Comparison of ENCODE assay signal across 8 cellular contexts in the genomic region with DNA sequence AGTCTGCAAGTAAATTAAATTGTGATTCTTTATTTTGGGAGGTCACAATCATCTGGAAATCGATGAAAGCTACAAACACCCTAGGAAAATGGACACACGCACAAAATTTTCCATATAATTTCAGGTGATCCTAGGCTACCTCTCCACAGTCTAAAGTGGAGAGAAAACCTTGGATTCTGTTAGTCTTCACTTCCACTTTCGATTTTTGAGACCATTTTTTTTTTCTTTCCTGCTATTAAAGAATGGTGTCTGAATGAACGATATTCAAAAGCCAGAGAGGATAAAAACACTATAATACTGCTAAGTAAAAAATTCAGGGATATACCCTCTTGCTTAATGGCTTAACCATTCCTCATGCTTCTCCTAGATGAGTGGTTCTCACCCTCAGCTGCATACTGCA. TPM values are rescaled to one million over a fixed set of nuclear protein-coding genes. Genes with fewer than 3 reads are reported as not detected.
DNase-seq lines count a peak whose midpoint lies in the region; ATAC-seq, FAIRE-seq and TF ChIP-seq lines count a peak whose summit lies in the region.

No MANE protein-coding gene starts in this region.

- H2AFZ ChIP-seq in keratinocyte (ENCODE audit: control insufficient read depth, low read length), result no peak overlapping the region

- no peak for DNase-seq in T-helper 1 cell
- no peak for DNase-seq in activated T-helper 1 cell treated with anti-CD3 and anti-CD28 coated beads, Interleukin-12 subunit alpha, Interleukin-12 subunit beta, Interleukin-2, Interleukin-4 antibody, amounts not matched to agents 30 ng/mL and 10 ng/mL and 1 ng/mL, durations not matched to agents 14 hours and 24 hours and 36 hours (ENCODE audit: low spot score)
- no peak for DNase-seq in keratinocyte (ENCODE audit: low read depth, low spot score)
- no peak for DNase-seq in OCI-M2 (lab: John Stamatoyannopoulos, UW; ENCODE audit: unreplicated experiment)
- DNase-seq in NCI-H1694 treated with DMSO at 0.1 percent for 48 hours (lab: John Stamatoyannopoulos, UW), result no peak

- intact Hi-C loops in activated T-helper 1 cell treated with anti-CD3 and anti-CD28 coated beads, Interleukin-12 subunit alpha, Interleukin-12 subunit beta, Interleukin-2, Interleukin-4 antibody, amounts not matched to agents 30 ng/mL and 10 ng/mL and 1 ng/mL, durations not matched to agents 14 hours and 24 hours and 36 hours (cut with micrococcal nuclease), result loop anchor here (5.0 to 10.0 kb wide), 6 partner anchors 279 to 1961 kb away; partner anchors contain the start of gene MED28

- H3K27ac ChIP-seq in keratinocyte (ENCODE audit: control insufficient read depth, insufficient read depth, low read length) (peak overlapping the region; percentile 97), temporal lobe (ENCODE audit: low read depth, low read length) (peak overlapping the region; percentile 100)

- TF ChIP-seq CTCF in keratinocyte (optimal IDR thresholded peaks at IDR 0.05 in 1 of 3, IDR thresholded peaks at IDR 0.05 in 1 of 3, conservative IDR thresholded peaks at IDR 0.05 in 1 of 3; ENCODE audit: extremely low read depth in 1 of 3, insufficient read depth in 2 of 3, low read length in 3 of 3), result no peak

- peaks cover 45% of the 10 kb centered on the region for H3K4me1 Mint-ChIP-seq in T-helper 1 cell treated with Interleukin-12 subunit alpha and Interleukin-12 subunit beta and Interleukin-4 antibody, amounts not matched to agents 30 μg/mL and 1 μg/mL, for 36 hours (ENCODE audit: low read depth)
- H3K4me1 Mint-ChIP-seq in activated T-helper 1 cell treated with anti-CD3 and anti-CD28 coated beads, Interleukin-12 subunit alpha, Interleukin-12 subunit beta, Interleukin-2, Interleukin-4 antibody, amounts not matched to agents 30 ng/mL and 10 ng/mL and 1 ng/mL, durations not matched to agents 14 hours and 24 hours and 36 hours (ENCODE audit: low read depth), result peaks cover 63% of the 10 kb centered on the region

- dilution Hi-C loops in keratinocyte (cut with MboI; ENCODE audit: extremely low pct_ligation_motif_present, low sequenced_read_pairs), result no loop called here

- H3K9me3 Mint-ChIP-seq in T-helper 1 cell treated with Interleukin-12 subunit alpha and Interleukin-12 subunit beta and Interleukin-4 antibody, amounts not matched to agents 30 μg/mL and 1 μg/mL, for 36 hours, result no peaks in the 10 kb centered on the region
- no peaks in the 10 kb centered on the region for H3K9me3 Mint-ChIP-seq in activated T-helper 1 cell treated with anti-CD3 and anti-CD28 coated beads, Interleukin-12 subunit alpha, Interleukin-12 subunit beta, Interleukin-2, Interleukin-4 antibody, amounts not matched to agents 30 ng/mL and 10 ng/mL and 1 ng/mL, durations not matched to agents 14 hours and 24 hours and 36 hours

- no peak for ATAC-seq in HG03159 (IDR thresholded peaks at IDR 0.05; ENCODE audit: unreplicated experiment)

- H3K36me3 Mint-ChIP-seq in T-helper 1 cell treated with Interleukin-12 subunit alpha and Interleukin-12 subunit beta and Interleukin-4 antibody, amounts not matched to agents 30 μg/mL and 1 μg/mL, for 36 hours (ENCODE audit: low read depth), result peaks cover 4% of the 10 kb centered on the region
- H3K36me3 Mint-ChIP-seq in activated T-helper 1 cell treated with anti-CD3 and anti-CD28 coated beads, Interleukin-12 subunit alpha, Interleukin-12 subunit beta, Interleukin-2, Interleukin-4 antibody, amounts not matched to agents 30 ng/mL and 10 ng/mL and 1 ng/mL, durations not matched to agents 14 hours and 24 hours and 36 hours (ENCODE audit: low read depth), result peaks cover 3% of the 10 kb centered on the region

- peaks cover 35% of the 10 kb centered on the region for H3K4me1 ChIP-seq in keratinocyte (ENCODE audit: control insufficient read depth, extremely low read depth, insufficient read depth, low read length)

- peak overlapping the region; percentile 70 to 84 (median 83) for H3K4me3 ChIP-seq in keratinocyte (ENCODE audit: control insufficient read depth in 2 of 3, extremely low read depth in 1 of 3, insufficient read depth in 2 of 3, low read depth in 1 of 3, low read length in 3 of 3)

- FAIRE-seq in keratinocyte (lab: Jason Lieb, UNC), result no peak

- H3K27ac Mint-ChIP-seq in T-helper 1 cell treated with Interleukin-12 subunit alpha and Interleukin-12 subunit beta and Interleukin-4 antibody, amounts not matched to agents 30 μg/mL and 1 μg/mL, for 36 hours, result peak overlapping the region; percentile 97
- peak overlapping the region; percentile 30 for H3K27ac Mint-ChIP-seq in activated T-helper 1 cell treated with anti-CD3 and anti-CD28 coated beads, Interleukin-12 subunit alpha, Interleukin-12 subunit beta, Interleukin-2, Interleukin-4 antibody, amounts not matched to agents 30 ng/mL and 10 ng/mL and 1 ng/mL, durations not matched to agents 14 hours and 24 hours and 36 hours

- H3K4me2 ChIP-seq in keratinocyte (ENCODE audit: control insufficient read depth, extremely low read depth, insufficient read depth, low read depth, low read length), result peak overlapping the region; percentile 73

- H3K9ac ChIP-seq in keratinocyte (ENCODE audit: control insufficient read depth, extremely low read depth, insufficient read depth, low read length), result peak overlapping the region; percentile 95

- H4K20me1 ChIP-seq in keratinocyte (ENCODE audit: control insufficient read depth, extremely low read depth, insufficient read depth, low read length), result peaks cover 8% of the 10 kb centered on the region

- H3K9me3 ChIP-seq in keratinocyte (ENCODE audit: control insufficient read depth, low read depth, low read length), result no peaks in the 10 kb centered on the region

- peaks cover 65% of the 10 kb centered on the region for H3K79me2 ChIP-seq in keratinocyte (ENCODE audit: control insufficient read depth, insufficient read depth, low read length)

- H3K27me3 Mint-ChIP-seq in T-helper 1 cell treated with Interleukin-12 subunit alpha and Interleukin-12 subunit beta and Interleukin-4 antibody, amounts not matched to agents 30 μg/mL and 1 μg/mL, for 36 hours (ENCODE audit: low read depth), result no peaks in the 10 kb centered on the region
- no peaks in the 10 kb centered on the region for H3K27me3 Mint-ChIP-seq in activated T-helper 1 cell treated with anti-CD3 and anti-CD28 coated beads, Interleukin-12 subunit alpha, Interleukin-12 subunit beta, Interleukin-2, Interleukin-4 antibody, amounts not matched to agents 30 ng/mL and 10 ng/mL and 1 ng/mL, durations not matched to agents 14 hours and 24 hours and 36 hours (ENCODE audit: insufficient read depth)

- peak overlapping the region; percentile 98 for H3K4me3 Mint-ChIP-seq in T-helper 1 cell treated with Interleukin-12 subunit alpha and Interleukin-12 subunit beta and Interleukin-4 antibody, amounts not matched to agents 30 μg/mL and 1 μg/mL, for 36 hours
- H3K4me3 Mint-ChIP-seq in activated T-helper 1 cell treated with anti-CD3 and anti-CD28 coated beads, Interleukin-12 subunit alpha, Interleukin-12 subunit beta, Interleukin-2, Interleukin-4 antibody, amounts not matched to agents 30 ng/mL and 10 ng/mL and 1 ng/mL, durations not matched to agents 14 hours and 24 hours and 36 hours, result peak overlapping the region; percentile 99

- peaks cover 2 to 3% of the 10 kb centered on the region in 2 experiments for H3K36me3 ChIP-seq in keratinocyte (ENCODE audit: control insufficient read depth in 2 of 2, extremely low read depth in 1 of 2, insufficient read depth in 2 of 2, low read length in 2 of 2)

- H3K27me3 ChIP-seq in keratinocyte (ENCODE audit: control insufficient read depth, extremely low read depth, insufficient read depth, low read length), result no peaks in the 10 kb centered on the region

- H3K9me1 ChIP-seq in keratinocyte (ENCODE audit: control insufficient read depth, extremely low read depth, insufficient read depth, low read length), result no peaks in the 10 kb centered on the region

RNA-seq across cellular contexts. Expression of gene FBXL5, which starts 1.7 kb away (rescaled TPM):
- total RNA-seq in activated T-helper 1 cell treated with anti-CD3 and anti-CD28 coated beads, Interleukin-12 subunit alpha, Interleukin-12 subunit beta, Interleukin-2, Interleukin-4 antibody, amounts not matched to agents 30 ng/mL and 10 ng/mL and 1 ng/mL, durations not matched to agents 14 hours and 24 hours and 36 hours, result 31.3 and 34.7 TPM in 2 replicates
- 38.9 to 63.1 TPM (median 50.4 TPM) in 3 replicates for polyA plus RNA-seq in keratinocyte
- polyA plus RNA-seq in keratinocyte (2011; ENCODE audit: low read depth), result 58.7 TPM
- 33.6 and 66.5 TPM in 2 replicates for polyA plus RNA-seq in keratinocyte (2011; cell fraction: cytosol; rRNA removed)
- polyA plus RNA-seq in keratinocyte (2011; cell fraction: nucleus; rRNA removed), result 57.7 and 69.8 TPM in 2 replicates
- polyA plus RNA-seq in keratinocyte (2012; ENCODE audit: low replicate concordance), result 32.3 and 46.8 TPM in 2 replicates
- polyA minus RNA-seq in keratinocyte, result 33.0 to 79.0 TPM (median 57.3 TPM) in 3 replicates
- 47.8 TPM for polyA minus RNA-seq in keratinocyte (2011; cell fraction: cytosol; rRNA and poly(A)+ RNA removed)
- 49.9 and 80.8 TPM in 2 replicates for polyA minus RNA-seq in keratinocyte (2011; cell fraction: nucleus; rRNA and poly(A)+ RNA removed)
- 142 TPM for total RNA-seq in temporal lobe

RNA-seq across cellular contexts. Expression of gene FAM200B, which starts 28.2 kb away (rescaled TPM):
- 5.5 and 6.6 TPM in 2 replicates for total RNA-seq in activated T-helper 1 cell treated with anti-CD3 and anti-CD28 coated beads, Interleukin-12 subunit alpha, Interleukin-12 subunit beta, Interleukin-2, Interleukin-4 antibody, amounts not matched to agents 30 ng/mL and 10 ng/mL and 1 ng/mL, durations not matched to agents 14 hours and 24 hours and 36 hours
- 15.6 to 36.6 TPM (median 33.4 TPM) in 3 replicates for polyA plus RNA-seq in keratinocyte
- 12.9 TPM for polyA plus RNA-seq in keratinocyte (2011; ENCODE audit: low read depth)
- polyA plus RNA-seq in keratinocyte (2011; cell fraction: cytosol; rRNA removed), result 24.8 and 46.1 TPM in 2 replicates
- 20.5 and 26.7 TPM in 2 replicates for polyA plus RNA-seq in keratinocyte (2011; cell fraction: nucleus; rRNA removed)
- 31.5 and 34.6 TPM in 2 replicates for polyA plus RNA-seq in keratinocyte (2012; ENCODE audit: low replicate concordance)
- polyA minus RNA-seq in keratinocyte, result 1.9 to 9.4 TPM (median 4.4 TPM) in 3 replicates
- 8.1 TPM for polyA minus RNA-seq in keratinocyte (2011; cell fraction: cytosol; rRNA and poly(A)+ RNA removed)
- 3.4 and 5.0 TPM in 2 replicates for polyA minus RNA-seq in keratinocyte (2011; cell fraction: nucleus; rRNA and poly(A)+ RNA removed)
- total RNA-seq in temporal lobe, result 64.7 TPM

RNA-seq across cellular contexts. Expression of gene BST1, which starts 49.4 kb away (rescaled TPM):
- 0.81 and 0.93 TPM in 2 replicates for total RNA-seq in activated T-helper 1 cell treated with anti-CD3 and anti-CD28 coated beads, Interleukin-12 subunit alpha, Interleukin-12 subunit beta, Interleukin-2, Interleukin-4 antibody, amounts not matched to agents 30 ng/mL and 10 ng/mL and 1 ng/mL, durations not matched to agents 14 hours and 24 hours and 36 hours
- polyA plus RNA-seq in keratinocyte, result 0.58 to 1.2 TPM (median 1.1 TPM) in 3 replicates
- polyA plus RNA-seq in keratinocyte (2011; ENCODE audit: low read depth), result 0.37 TPM
- polyA plus RNA-seq in keratinocyte (2011; cell fraction: cytosol; rRNA removed), result 0.64 and 1.1 TPM in 2 replicates
- 0.33 and 0.88 TPM in 2 replicates for polyA plus RNA-seq in keratinocyte (2011; cell fraction: nucleus; rRNA removed)
- polyA plus RNA-seq in keratinocyte (2012; ENCODE audit: low replicate concordance), result 0.83 and 1.3 TPM in 2 replicates
- 0.20 to 0.54 TPM (median 0.43 TPM) in 3 replicates for polyA minus RNA-seq in keratinocyte
- not detected for polyA minus RNA-seq in keratinocyte (2011; cell fraction: cytosol; rRNA and poly(A)+ RNA removed)
- 0.54 TPM in 1 of 2 replicates, not detected in the other for polyA minus RNA-seq in keratinocyte (2011; cell fraction: nucleus; rRNA and poly(A)+ RNA removed)
- 2.7 TPM for total RNA-seq in temporal lobe
